1 cellular context compared by ENCODE assay signal in the genomic region with DNA sequence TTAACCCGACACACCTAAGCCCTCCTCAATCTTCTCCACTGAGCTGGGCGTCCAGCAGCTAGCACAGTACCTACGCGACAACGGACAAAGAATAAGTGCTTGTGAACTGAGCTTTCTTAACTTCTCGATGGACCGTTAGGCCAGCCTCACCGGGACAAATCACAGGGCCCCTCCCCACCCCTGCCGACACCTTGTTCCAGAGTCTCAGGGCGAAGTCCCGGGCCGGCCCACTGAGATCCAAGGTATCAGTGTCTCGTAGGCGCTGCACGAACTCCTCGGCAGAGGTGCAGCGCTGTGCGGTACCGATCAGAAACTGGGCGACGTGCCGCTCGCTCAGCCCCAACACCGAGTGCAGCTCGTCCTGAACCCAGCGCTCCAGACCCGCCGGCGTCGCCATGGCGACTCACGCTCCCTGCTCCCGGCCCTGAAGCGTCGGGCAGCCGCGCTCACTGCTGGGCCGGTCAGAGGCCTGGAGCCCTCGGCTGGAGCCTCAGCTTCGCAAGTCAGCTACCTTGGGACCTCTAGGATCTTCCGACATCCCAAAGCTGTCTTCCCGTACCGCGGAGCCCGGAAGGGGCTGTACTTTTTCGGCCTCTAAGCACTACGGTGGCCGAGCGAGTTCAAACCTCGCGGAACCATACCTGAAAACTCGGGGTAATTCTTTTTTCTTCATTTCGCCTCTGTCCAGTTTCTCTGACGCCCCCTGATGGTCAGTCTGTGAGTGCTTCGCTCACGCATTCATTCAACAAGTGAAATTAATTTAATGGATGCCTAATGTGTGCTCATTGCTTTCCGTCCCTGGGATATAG.
TF ChIP-seq lines count a peak whose summit lies in the region.

A gene (minus strand): TSS at position 562 of the 809 bp plus-strand sequence. CDS start 165 bp downstream, at position 397.

TF ChIP-seq in IMR-90, 13 proteins besides CTCF, POLR2A, EP300 and RAD21 (continued from another document):
- TF ChIP-seq NFE2L2 (IDR thresholded peaks at IDR 0.05; ENCODE audit: low read depth, low read length): no peak
